14 cellular contexts compared by ENCODE assay signal in the genomic region with DNA sequence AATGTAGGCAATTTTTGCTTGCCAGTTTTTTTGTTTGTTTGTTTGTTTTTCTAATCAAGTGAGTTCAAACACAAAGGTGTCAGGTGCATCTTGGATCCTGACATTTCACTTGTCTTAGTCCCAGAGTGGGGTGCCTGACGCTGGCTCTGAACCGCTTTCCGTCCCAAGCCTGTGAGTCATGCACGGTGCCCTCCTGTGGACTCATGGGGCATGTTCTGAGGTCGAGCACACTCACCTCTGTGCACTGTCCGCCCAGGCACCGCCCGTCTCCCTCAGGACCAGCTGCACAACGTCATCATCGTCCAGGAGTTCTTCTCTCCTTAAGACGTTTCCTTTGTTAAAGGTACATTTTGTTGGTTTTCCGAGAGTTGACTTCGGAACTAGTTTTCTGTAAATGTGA.
"Had no signal": no experiment of that assay in that cellular context is flagged by ENCODE, and none has a peak within 500 bp of the region (broad histone marks: within the 10 kb centered on the region; RNA-seq: fewer than 3 reads in every experiment).

No MANE protein-coding gene starts in this region.

- DNase-seq: activated naive CD4-positive, alpha-beta T cell treated with anti-CD3 and anti-CD28 coated beads, Interleukin-2, amount 50 U/mL, for 16 hours; activated T-cell treated with anti-CD3 and anti-CD28 coated beads for 4 hours; adrenal gland; erythroblast; gastrocnemius medialis; heart right ventricle; left cardiac atrium; naive B cell; ovary; stimulated activated CD4-positive, alpha-beta T cell treated with anti-CD3 and anti-CD28 coated beads, Interleukin-1b, Interleukin-23, amount 100 ng/mL, for 48 hours had no signal

- H3K27me3 ChIP-seq: adrenal gland, cardiac muscle cell, gastrocnemius medialis, ovary had no signal

- H3K4me3 ChIP-seq: adrenal gland, cardiac muscle cell, gastrocnemius medialis, heart right ventricle, lung, ovary, thoracic aorta had no signal

- ATAC-seq: activated CD4-positive, CD25-positive, alpha-beta regulatory T cell treated with anti-CD3 and anti-CD28 coated beads, Interleukin-2, amount 50 U/mL, for 24 hours; gastrocnemius medialis; heart right ventricle; left cardiac atrium had no signal

- H3K27ac ChIP-seq: adrenal gland, cardiac muscle cell, gastrocnemius medialis, heart right ventricle, ovary, thoracic aorta had no signal

- H3K36me3 ChIP-seq: adrenal gland, cardiac muscle cell, gastrocnemius medialis, ovary, thoracic aorta had no signal

- H3K9me3 ChIP-seq: adrenal gland, gastrocnemius medialis, heart right ventricle, ovary, thoracic aorta had no signal

- H3K4me1 ChIP-seq: adrenal gland, heart right ventricle had no signal
